ENCODE assay signal across 25 cellular contexts in the genomic region with DNA sequence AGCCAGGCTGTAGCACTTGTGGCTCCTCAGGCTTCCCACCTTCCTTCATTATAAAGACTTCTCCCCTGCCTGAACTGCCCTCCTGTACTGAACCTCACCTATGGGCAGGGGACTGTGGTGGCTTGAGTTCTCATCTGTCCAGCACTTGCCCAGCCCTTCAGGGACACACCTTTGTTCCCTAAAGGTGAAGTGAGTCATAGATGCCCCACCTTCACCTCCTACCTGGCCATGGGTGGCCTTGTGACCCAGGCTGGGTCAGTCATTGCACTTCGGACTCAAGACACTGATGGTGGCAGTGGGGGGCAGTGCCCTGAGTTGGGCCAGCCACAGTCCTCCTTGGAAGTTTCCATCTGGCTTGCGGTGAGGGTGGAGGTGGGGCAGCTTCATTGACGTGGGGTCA. TPM values are rescaled to one million over a fixed set of nuclear protein-coding genes. Genes with fewer than 3 reads are reported as not detected.
"Had no signal": no experiment of that assay in that cellular context is flagged by ENCODE, and none has a peak within 500 bp of the region (broad histone marks: within the 10 kb centered on the region; RNA-seq: fewer than 3 reads in every experiment).

No MANE protein-coding gene starts in this region.

- H3K4me3 Mint-ChIP-seq: endodermal cell; natural killer cell; stimulated activated naive B cell treated with anti-CD40 and anti-IgM and Interleukin-4, amounts not matched to agents 10 μg/mL and 1 μg/mL and 100 μg/mL, for 72 hours; stimulated activated naive CD8-positive, alpha-beta T cell treated with anti-CD3 and anti-CD28 coated beads, Interleukin-15, Interleukin-2, amounts not matched to agents 100 ng/mL and 50 ng/mL, for 24 hours had no signal

- H3K79me2 ChIP-seq: hepatocyte, parathyroid adenoma had no signal

- DNase-seq: effector CD8-positive, alpha-beta T cell; endodermal cell; foreskin fibroblast; heart left ventricle; left cardiac atrium; left ventricle myocardium superior; lower lobe of right lung; natural killer cell; sigmoid colon; spleen; stimulated activated CD4-positive, alpha-beta T cell treated with anti-CD3 and anti-CD28 coated beads, Interleukin-2, amount 100 ng/mL, for 48 hours; stimulated activated naive B cell treated with anti-CD40 and anti-IgM and Interleukin-4, amounts not matched to agents 10 μg/mL and 1 μg/mL and 100 μg/mL, for 72 hours; upper lobe of left lung; uterus had no signal

- H3K4me2 ChIP-seq: hepatocyte had no signal

- H3K27ac Mint-ChIP-seq: endodermal cell; natural killer cell; stimulated activated naive CD8-positive, alpha-beta T cell treated with anti-CD3 and anti-CD28 coated beads, Interleukin-15, Interleukin-2, amounts not matched to agents 100 ng/mL and 50 ng/mL, for 24 hours had no signal

- H3K9me3 ChIP-seq: gastroesophageal sphincter, heart left ventricle, lower lobe of right lung, right atrium auricular region, sigmoid colon, spleen, thoracic aorta, tibial nerve, upper lobe of left lung, uterus had no signal

- H3K4me3 ChIP-seq: gastroesophageal sphincter, heart left ventricle, hepatocyte, lower lobe of right lung, right atrium auricular region, sigmoid colon, spleen, thoracic aorta, tibial nerve, upper lobe of left lung, uterus had no signal

- H3K27ac ChIP-seq: epithelial cell of prostate, gastroesophageal sphincter, hepatocyte, lower lobe of right lung, parathyroid adenoma, right atrium auricular region, sigmoid colon, spleen, thoracic aorta, tibial nerve, uterus had no signal

- H3K36me3 ChIP-seq: gastroesophageal sphincter, heart left ventricle, lower lobe of right lung, right atrium auricular region, sigmoid colon, spleen, thoracic aorta, tibial nerve, upper lobe of left lung, uterus had no signal

- FAIRE-seq: islet of Langerhans had no signal

- H3K27me3 ChIP-seq: right atrium auricular region, uterus had no signal

- H3K4me1 ChIP-seq: parathyroid adenoma, uterus had no signal

- H3K9me3 Mint-ChIP-seq: endodermal cell; natural killer cell; stimulated activated naive B cell treated with anti-CD40 and anti-IgM and Interleukin-4, amounts not matched to agents 10 μg/mL and 1 μg/mL and 100 μg/mL, for 72 hours; stimulated activated naive CD8-positive, alpha-beta T cell treated with anti-CD3 and anti-CD28 coated beads, Interleukin-15, Interleukin-2, amounts not matched to agents 100 ng/mL and 50 ng/mL, for 24 hours had no signal

- ATAC-seq: esophagus mucosa; gastroesophageal sphincter; heart left ventricle; left cardiac atrium; left ventricle myocardium superior; lower lobe of right lung; natural killer cell; stimulated activated naive B cell treated with anti-CD40 and anti-IgM and Interleukin-4, amounts not matched to agents 10 μg/mL and 1 μg/mL and 100 μg/mL, for 72 hours had no signal

- H3K9ac ChIP-seq: parathyroid adenoma had no signal

- H3K36me3 Mint-ChIP-seq: natural killer cell; stimulated activated naive B cell treated with anti-CD40 and anti-IgM and Interleukin-4, amounts not matched to agents 10 μg/mL and 1 μg/mL and 100 μg/mL, for 72 hours had no signal

- H2AFZ ChIP-seq: hepatocyte, parathyroid adenoma had no signal

RNA-seq across cellular contexts. Expression of a gene that starts 26.1 kb away (rescaled TPM):
- total RNA-seq: esophagus mucosa, hepatocyte, left ventricle myocardium superior, lower lobe of right lung, mesenteric fat pad had no signal
- polyA plus RNA-seq: hepatocyte had no signal
